13 cellular contexts compared by ENCODE assay signal in genomic region chr21:34375619-34375972, GRCh38. TPM values are rescaled to one million over a fixed set of nuclear protein-coding genes. Genes with fewer than 3 reads are reported as not detected.
DNase-seq lines count a peak whose midpoint lies in the region; ATAC-seq lines count a peak whose summit lies in the region.
"Not testable (repeated sequence)": the region's sequence is repeated elsewhere in the genome, so short reads cannot be mapped to it uniquely, and the experiment has no call there.
"Had no signal": no experiment of that assay in that cellular context is flagged by ENCODE, and none has a peak within 500 bp of the region (broad histone marks: within the 10 kb centered on the region; RNA-seq: fewer than 3 reads in every experiment).

No MANE protein-coding gene starts in this region.

- H3K4me3 ChIP-seq in right cardiac atrium (ENCODE audit: low read length) = not testable (repeated sequence)

- H3K27ac Mint-ChIP-seq in activated T-cell treated with anti-CD3 and anti-CD28 coated beads, Interleukin-2, amount 50 U/mL, for 72 hours; stimulated activated naive B cell treated with anti-CD40 and anti-IgM and Interleukin-4, amounts not matched to agents 10 μg/mL and 1 μg/mL and 100 μg/mL, for 72 hours: not testable (repeated sequence)

- not testable (repeated sequence) for H3K27ac ChIP-seq in right cardiac atrium (ENCODE audit: low read length)

- H3K9me3 Mint-ChIP-seq in activated T-cell treated with anti-CD3 and anti-CD28 coated beads, Interleukin-2, amount 50 U/mL, for 72 hours; stimulated activated naive B cell treated with anti-CD40 and anti-IgM and Interleukin-4, amounts not matched to agents 10 μg/mL and 1 μg/mL and 100 μg/mL, for 72 hours: not testable (repeated sequence)

- not testable (repeated sequence) for H3K27me3 Mint-ChIP-seq in activated T-cell treated with anti-CD3 and anti-CD28 coated beads, Interleukin-2, amount 50 U/mL, for 72 hours (ENCODE audit: low read depth); stimulated activated naive B cell treated with anti-CD40 and anti-IgM and Interleukin-4, amounts not matched to agents 10 μg/mL and 1 μg/mL and 100 μg/mL, for 72 hours

- H3K36me3 Mint-ChIP-seq in activated T-cell treated with anti-CD3 and anti-CD28 coated beads, Interleukin-2, amount 50 U/mL, for 72 hours (ENCODE audit: insufficient read depth in 2 of 2); stimulated activated naive B cell treated with anti-CD40 and anti-IgM and Interleukin-4, amounts not matched to agents 10 μg/mL and 1 μg/mL and 100 μg/mL, for 72 hours: not testable (repeated sequence)

- not testable (repeated sequence) for H3K4me1 ChIP-seq in right cardiac atrium (ENCODE audit: control insufficient read depth, insufficient read depth, low read length)

- H3K4me3 Mint-ChIP-seq in activated T-cell treated with anti-CD3 and anti-CD28 coated beads, Interleukin-2, amount 50 U/mL, for 72 hours; stimulated activated naive B cell treated with anti-CD40 and anti-IgM and Interleukin-4, amounts not matched to agents 10 μg/mL and 1 μg/mL and 100 μg/mL, for 72 hours: not testable (repeated sequence)

- ATAC-seq in GM18519 (IDR thresholded peaks at IDR 0.05; ENCODE audit: low FRiP score, unreplicated experiment) (peak; percentile 19), GM19463 (IDR thresholded peaks at IDR 0.05; ENCODE audit: unreplicated experiment) (peak; percentile 53), HG02571 (IDR thresholded peaks at IDR 0.05; ENCODE audit: unreplicated experiment) (peak; percentile 42), HG03060 (IDR thresholded peaks at IDR 0.05; ENCODE audit: low read depth, unreplicated experiment) (peak; percentile 29), HG03520 (IDR thresholded peaks at IDR 0.05; ENCODE audit: unreplicated experiment) (peak; percentile 58), right cardiac atrium (peak; percentile 70 to 84)
- ATAC-seq in activated T-cell treated with anti-CD3 and anti-CD28 coated beads, Interleukin-2, amount 50 U/mL, for 72 hours (replicated peaks in 1 of 2) = peak; percentile 87 to 88
- ATAC-seq in stimulated activated naive B cell treated with anti-CD40 and anti-IgM and Interleukin-4, amounts not matched to agents 10 μg/mL and 1 μg/mL and 100 μg/mL, for 72 hours (replicated peaks) = peak; percentile 92 to 93

- not testable (repeated sequence) for H3K27me3 ChIP-seq in right cardiac atrium (ENCODE audit: control insufficient read depth, insufficient read depth)

- no CpG with 5 or more reads among the region's 33 CpGs for WGBS in right cardiac atrium

- DNase-seq in activated T-cell treated with anti-CD3 and anti-CD28 coated beads, Interleukin-2, amount 50 U/mL, for 72 hours; right cardiac atrium; stimulated activated naive B cell treated with anti-CD40 and anti-IgM and Interleukin-4, amounts not matched to agents 10 μg/mL and 1 μg/mL and 100 μg/mL, for 72 hours: not testable (repeated sequence)

- intact Hi-C loops in right cardiac atrium (cut with DNase I) = not testable (repeated sequence)

- H3K4me1 Mint-ChIP-seq in activated T-cell treated with anti-CD3 and anti-CD28 coated beads, Interleukin-2, amount 50 U/mL, for 72 hours (ENCODE audit: low read depth); stimulated activated naive B cell treated with anti-CD40 and anti-IgM and Interleukin-4, amounts not matched to agents 10 μg/mL and 1 μg/mL and 100 μg/mL, for 72 hours: not testable (repeated sequence)

- H3K9me3 ChIP-seq in right cardiac atrium (ENCODE audit: control insufficient read depth, low read length) = not testable (repeated sequence)

RNA-seq across cellular contexts. Expression of gene SMIM11, which starts 0.3 kb away (rescaled TPM):
- 10 to 100 TPM in 1 of 2 donors, 1 to 10 TPM in 1; 6.6 to 33.5 TPM for total RNA-seq in activated T-cell treated with anti-CD3 and anti-CD28 coated beads, Interleukin-2, amount 50 U/mL, for 72 hours
- 10 to 100 TPM in 3 of 4 donors, 1 to 10 TPM in 1; 8.8 to 12.8 (median 11.3) TPM for total RNA-seq in right cardiac atrium
- polyA plus RNA-seq in right cardiac atrium = 9.9 TPM

RNA-seq across cellular contexts. Expression of gene KCNE2, which starts 11.8 kb away (rescaled TPM):
- total RNA-seq in activated T-cell treated with anti-CD3 and anti-CD28 coated beads, Interleukin-2, amount 50 U/mL, for 72 hours = under 1 TPM; 0.48 to 0.69 TPM
- under 1 TPM in 2 of 4 donors, not detected in 2; 0.33 to 0.37 TPM for total RNA-seq in right cardiac atrium
- 0.18 TPM for polyA plus RNA-seq in right cardiac atrium
- total RNA-seq: dermis blood vessel endothelial cell, esophagus squamous epithelium, Peyer's patch, prostate gland had no signal

RNA-seq across cellular contexts. Expression of gene SMIM34, which starts 48.2 kb away (rescaled TPM):
- not detected for total RNA-seq in activated T-cell treated with anti-CD3 and anti-CD28 coated beads, Interleukin-2, amount 50 U/mL, for 72 hours
- total RNA-seq in right cardiac atrium = under 1 TPM in 2 of 4 donors, not detected in 2; 0.26 to 0.34 TPM
- not detected for polyA plus RNA-seq in right cardiac atrium
- total RNA-seq: dermis blood vessel endothelial cell, esophagus squamous epithelium, hepatocyte, Peyer's patch, prostate gland had no signal

Comparison
In these comparisons a context has a peak if more than half of its experiments do, and no peak if none do; other contexts are left out.
1. ATAC-seq: peak in every context shown above with its lines; median percentile 92 in stimulated activated naive B cell treated with anti-CD40 and anti-IgM and Interleukin-4, amounts not matched to agents 10 μg/mL and 1 μg/mL and 100 μg/mL, for 72 hours; 88 in activated T-cell treated with anti-CD3 and anti-CD28 coated beads, Interleukin-2, amount 50 U/mL, for 72 hours; 77 in right cardiac atrium; 58 in HG03520; 53 in GM19463; 42 in HG02571; 29 in HG03060; 19 in GM18519.